Comparison of ENCODE assay signal across 20 cellular contexts in genomic region chr15:39134282-39134681, GRCh38.
A peak's percentile ranks its signal among the peaks of the same experiment; 100 is the strongest.
DNase-seq lines count a peak whose midpoint lies in the region; ATAC-seq and TF ChIP-seq lines count a peak whose summit lies in the region.
"Had no signal": no experiment of that assay in that cellular context is flagged by ENCODE, and none has a peak within 500 bp of the region (broad histone marks: within the 10 kb centered on the region; RNA-seq: fewer than 3 reads in every experiment).

No MANE protein-coding gene starts in this region.

- H3K9me3 ChIP-seq in esophagus muscularis mucosa, result no peaks in the 10 kb centered on the region
- H3K9me3 ChIP-seq in osteoblast (ENCODE audit: low read depth, low read length), result no peaks in the 10 kb centered on the region
- no peaks in the 10 kb centered on the region for H3K9me3 ChIP-seq in transverse colon
- H3K9me3 ChIP-seq: Peyer's patch had no signal

- intact Hi-C loops in esophagus muscularis mucosa (cut with DNase I), result loop anchor here (5.0 to 10.0 kb wide), 2 partner anchors 33 to 49 kb away; no protein-coding TSS in a partner anchor
- intact Hi-C loops in transverse colon (cut with DNase I; ENCODE audit: low total_unique reads), result no loop called here

- peaks cover 100% of the 10 kb centered on the region for H3K4me1 Mint-ChIP-seq in HFFc6 (ENCODE audit: low read depth)
- H3K4me1 Mint-ChIP-seq: IgD-negative memory B cell had no signal

- no peak overlapping the region for H3K4me3 ChIP-seq in esophagus muscularis mucosa
- H3K4me3 ChIP-seq in osteoblast (ENCODE audit: insufficient read depth, low read length), result no peak overlapping the region
- no peak overlapping the region for H3K4me3 ChIP-seq in transverse colon
- H3K4me3 ChIP-seq: Peyer's patch had no signal

- no peaks in the 10 kb centered on the region for H3K27me3 Mint-ChIP-seq in HFFc6 (ENCODE audit: insufficient read depth)
- H3K27me3 Mint-ChIP-seq: IgD-negative memory B cell had no signal

- H3K79me2 ChIP-seq in osteoblast (ENCODE audit: insufficient read depth, low read length), result no peaks in the 10 kb centered on the region

- H3K27ac ChIP-seq in esophagus muscularis mucosa (replicated peaks in 1 of 4) (peak overlapping the region; percentile 68 to 82 (median 74)), osteoblast (ENCODE audit: low read depth, low read length) (peak overlapping the region; percentile 96), transverse colon (peak overlapping the region; percentile 40 to 73 (median 60))

- in situ Hi-C loops in transverse colon (cut with MboI; ENCODE audit: low pct_ligation_motif_present in 1 of 4, low pct_unique_long_range_greater_than_20kb in 1 of 4, low sequenced_read_pairs in 3 of 4), result no loop called here

- H3K9me3 Mint-ChIP-seq in HFFc6, result no peaks in the 10 kb centered on the region
- H3K9me3 Mint-ChIP-seq: CD8-positive, alpha-beta T cell had no signal

- 95% methylated on average over 1 of the region's 1 CpG for WGBS in esophagus muscularis mucosa
- WGBS in transverse colon (ENCODE audit: low coverage in 1 of 2), 2 donors, result 73 to 88% methylated on average over 1 of the region's 1 CpG

- H3K4me3 Mint-ChIP-seq in HFFc6, result no peak overlapping the region
- H3K4me3 Mint-ChIP-seq: CD8-positive, alpha-beta T cell; IgD-negative memory B cell had no signal

- H3K36me3 Mint-ChIP-seq in HFFc6 (ENCODE audit: low read depth), result peaks cover 18% of the 10 kb centered on the region
- H3K36me3 Mint-ChIP-seq: CD8-positive, alpha-beta T cell; IgD-negative memory B cell had no signal

- H2AFZ ChIP-seq in osteoblast (ENCODE audit: low read length), result no peak overlapping the region

- peak overlapping the region; percentile 94; the same call in 1 of the 2 replicates for H3K27ac Mint-ChIP-seq in HFFc6
- H3K27ac Mint-ChIP-seq: CD8-positive, alpha-beta T cell; IgD-negative memory B cell had no signal

- no peak for TF ChIP-seq CTCF in HFFc6 (IDR thresholded peaks at IDR 0.05)
- no peak for TF ChIP-seq CTCF in esophagus muscularis mucosa (IDR thresholded peaks at IDR 0.05)
- no peak for TF ChIP-seq CTCF in osteoblast (IDR thresholded peaks at IDR 0.05; ENCODE audit: extremely low read depth, low read depth, low read length)
- TF ChIP-seq CTCF in transverse colon (IDR thresholded peaks at IDR 0.05), result no peak

- no peak for TF ChIP-seq POLR2A in esophagus muscularis mucosa (IDR thresholded peaks at IDR 0.05; ENCODE audit: low read depth)
- TF ChIP-seq POLR2A in transverse colon (IDR thresholded peaks at IDR 0.05), result no peak

- ATAC-seq in HG02970 (IDR thresholded peaks at IDR 0.05; ENCODE audit: low FRiP score, unreplicated experiment), result no peak
- ATAC-seq: CD8-positive, alpha-beta T cell; SK-N-SH treated with all-trans-retinoic acid at 6 μM for 48 hours had no signal

- H3K36me3 ChIP-seq in esophagus muscularis mucosa, result no peaks in the 10 kb centered on the region
- H3K36me3 ChIP-seq in osteoblast (ENCODE audit: insufficient read depth, low read length), result no peaks in the 10 kb centered on the region
- H3K36me3 ChIP-seq in transverse colon, result no peaks in the 10 kb centered on the region
- H3K36me3 ChIP-seq: Peyer's patch had no signal

- H3K4me1 ChIP-seq in esophagus muscularis mucosa (peaks cover 0 to 35% (median 21%) of the 10 kb centered on the region in 4 donors), osteoblast (ENCODE audit: insufficient read depth, low read length) (peaks cover 63% of the 10 kb centered on the region), transverse colon (peaks cover 0 to 4% (median 0%) of the 10 kb centered on the region in 4 donors)
- H3K4me1 ChIP-seq: Peyer's patch had no signal

- no peaks in the 10 kb centered on the region for H3K27me3 ChIP-seq in esophagus muscularis mucosa
- no peaks in the 10 kb centered on the region for H3K27me3 ChIP-seq in osteoblast (ENCODE audit: insufficient read depth, low read length)
- no peaks in the 10 kb centered on the region for H3K27me3 ChIP-seq in transverse colon
- H3K27me3 ChIP-seq: Peyer's patch had no signal

- no peaks in the 10 kb centered on the region for H4K20me1 ChIP-seq in osteoblast (ENCODE audit: insufficient read depth, low read length)

- no peak overlapping the region for H3K4me2 ChIP-seq in osteoblast (ENCODE audit: insufficient read depth, low read length)

- no peak for DNase-seq in HFFc6
- no peak for DNase-seq in esophagus muscularis mucosa (ENCODE audit: extremely low spot score)
- DNase-seq in osteoblast (ENCODE audit: insufficient read length, low spot score, missing footprints), result no peak
- no peak for DNase-seq in transverse colon
- no peak for DNase-seq in AG08396 (ENCODE audit: low spot score)
- no peak for DNase-seq in stimulated activated CD8-positive, alpha-beta memory T cell treated with anti-CD3 and anti-CD28 coated beads, Interleukin-4, amount 100 ng/mL, for 48 hours
- DNase-seq: ACHN; C1 segment of cervical spinal cord; CD8-positive, alpha-beta T cell; DMS153; NCI-H1105 treated with DMSO at 0.1 percent for 48 hours; NCI-H2029 treated with DMSO at 0.1 percent for 48 hours; NCI-H226; NCI-H510A treated with DMSO at 0.1 percent for 48 hours; NCI-H748 treated with DMSO at 0.1 percent for 48 hours; NK-92 treated with Interleukin-12 subunit alpha and Interleukin-12 subunit beta, amount 100 ng/mL, for 24 hours; Peyer's patch had no signal

- TF ChIP-seq EP300 in esophagus muscularis mucosa (IDR thresholded peaks at IDR 0.05), result no peak
- TF ChIP-seq EP300 in transverse colon (IDR thresholded peaks at IDR 0.05; ENCODE audit: low read depth), result no peak
